19 cellular contexts compared by ENCODE assay signal in genomic region chr4:175412161-175412560, GRCh38.
DNase-seq lines count a peak whose midpoint lies in the region; ATAC-seq and TF ChIP-seq lines count a peak whose summit lies in the region.
"Had no signal": no experiment of that assay in that cellular context is flagged by ENCODE, and none has a peak within 500 bp of the region (broad histone marks: within the 10 kb centered on the region; RNA-seq: fewer than 3 reads in every experiment).

No MANE protein-coding gene starts in this region.

- H3K36me3 ChIP-seq in ACC112 (ENCODE audit: insufficient read depth, low read length) (no peaks in the 10 kb centered on the region), lower lobe of right lung (no peaks in the 10 kb centered on the region)
- H3K36me3 ChIP-seq: neural progenitor cell had no signal

- TF ChIP-seq CTCF in astrocyte of the spinal cord (IDR thresholded peaks at IDR 0.05; ENCODE audit: low read depth, low read length) (no peak), lower lobe of right lung (IDR thresholded peaks at IDR 0.05) (no peak)

- H3K36me3 Mint-ChIP-seq in T-helper 17 cell (ENCODE audit: low read depth): no peaks in the 10 kb centered on the region
- H3K36me3 Mint-ChIP-seq: activated naive CD4-positive, alpha-beta T cell treated with anti-CD3 and anti-CD28 coated beads, Interleukin-2, amount 50 U/mL, for 24 hours; CD14-positive monocyte; neural progenitor cell had no signal

- H3K27ac ChIP-seq in ACC112 (ENCODE audit: low read depth, low read length): peak overlapping the region; percentile 77
- H3K27ac ChIP-seq in lower lobe of right lung: no peak overlapping the region
- H3K27ac ChIP-seq: neural progenitor cell had no signal

- ATAC-seq in lower lobe of right lung (no peak), T-helper 17 cell (no peak)
- ATAC-seq: activated T-cell treated with anti-CD3 and anti-CD28 coated beads, Interleukin-2, amount 50 U/mL, for 72 hours had no signal

- H3K4me1 ChIP-seq in ACC112 (ENCODE audit: control insufficient read depth, insufficient read depth, low read length, unreplicated experiment) (peaks cover 12% of the 10 kb centered on the region), lower lobe of right lung (no peaks in the 10 kb centered on the region)
- H3K4me1 ChIP-seq: neural progenitor cell had no signal

- H2AFZ ChIP-seq in ACC112 (ENCODE audit: low read length, unreplicated experiment): peak overlapping the region; percentile 10
- H2AFZ ChIP-seq: neural progenitor cell had no signal

- H3K9me3 ChIP-seq in lower lobe of right lung (peaks cover 5% of the 10 kb centered on the region), T-helper 17 cell (ENCODE audit: control insufficient read depth, low read length, poor library complexity, severe bottlenecking) (peaks cover 3% of the 10 kb centered on the region)

- intact Hi-C loops in lower lobe of right lung (cut with DNase I): no loop called here

- H3K4me3 Mint-ChIP-seq in T-helper 17 cell: no peak overlapping the region
- H3K4me3 Mint-ChIP-seq: activated naive CD4-positive, alpha-beta T cell treated with anti-CD3 and anti-CD28 coated beads, Interleukin-2, amount 50 U/mL, for 24 hours; activated T-cell treated with anti-CD3 and anti-CD28 coated beads, Interleukin-2, amount 50 U/mL, for 72 hours; CD14-positive monocyte; dendritic cell treated with granulocyte-macrophage colony-stimulating factor and Interleukin-4, amounts not matched to agents 40 ng/mL and 50 ng/mL, for 4 days; neural progenitor cell had no signal

- H3K27me3 ChIP-seq in ACC112 (ENCODE audit: insufficient read depth, low read length) (no peaks in the 10 kb centered on the region), lower lobe of right lung (ENCODE audit: low read depth) (no peaks in the 10 kb centered on the region)
- H3K27me3 ChIP-seq: neural progenitor cell had no signal

- H3K4me1 Mint-ChIP-seq in T-helper 17 cell: no peaks in the 10 kb centered on the region
- H3K4me1 Mint-ChIP-seq: activated naive CD4-positive, alpha-beta T cell treated with anti-CD3 and anti-CD28 coated beads, Interleukin-2, amount 50 U/mL, for 24 hours; CD14-positive monocyte; neural progenitor cell had no signal

- no peak overlapping the region for H3K27ac Mint-ChIP-seq in T-helper 17 cell
- H3K27ac Mint-ChIP-seq: activated naive CD4-positive, alpha-beta T cell treated with anti-CD3 and anti-CD28 coated beads, Interleukin-2, amount 50 U/mL, for 24 hours; activated T-cell treated with anti-CD3 and anti-CD28 coated beads, Interleukin-2, amount 50 U/mL, for 72 hours; CD14-positive monocyte; dendritic cell treated with granulocyte-macrophage colony-stimulating factor and Interleukin-4, amounts not matched to agents 40 ng/mL and 50 ng/mL, for 4 days; neural progenitor cell had no signal

- no peaks in the 10 kb centered on the region for H3K27me3 Mint-ChIP-seq in T-helper 17 cell
- H3K27me3 Mint-ChIP-seq: activated naive CD4-positive, alpha-beta T cell treated with anti-CD3 and anti-CD28 coated beads, Interleukin-2, amount 50 U/mL, for 24 hours; dendritic cell treated with granulocyte-macrophage colony-stimulating factor and Interleukin-4, amounts not matched to agents 40 ng/mL and 50 ng/mL, for 4 days had no signal

- DNase-seq in HCEC 1CT (peak; percentile 80), astrocyte of the spinal cord (ENCODE audit: low read depth, low spot score) (peak; percentile 54), iris pigment epithelial cell (ENCODE audit: low read depth) (peak; percentile 44), lower lobe of right lung (no peak), NCI-H128 (lab: John Stamatoyannopoulos, UW; ENCODE audit: unreplicated experiment) (no peak), T-helper 17 cell (no peak)
- no peak for DNase-seq in activated CD8-positive, alpha-beta memory T cell treated with anti-CD3 and anti-CD28 coated beads, Interleukin-2, amount 50 U/mL, for 4 hours
- DNase-seq: activated CD8-positive, alpha-beta memory T cell treated with anti-CD3 and anti-CD28 coated beads for 24 hours; activated T-cell treated with anti-CD3 and anti-CD28 coated beads, Interleukin-2, amount 50 U/mL, for 72 hours; NCI-H1092; NCI-H2107; NCI-H69; SIG-M5; substantia nigra had no signal

- H3K79me2 ChIP-seq in ACC112 (ENCODE audit: control insufficient read depth, insufficient read depth, low read length, unreplicated experiment): no peaks in the 10 kb centered on the region

- in situ Hi-C loops in astrocyte of the spinal cord (cut with HindIII; ENCODE audit: low sequenced_read_pairs): no loop called here

- H3K4me3 ChIP-seq in ACC112 (ENCODE audit: low read depth, low read length) (no peak overlapping the region), astrocyte of the spinal cord (ENCODE audit: low read depth, low read length) (no peak overlapping the region), lower lobe of right lung (no peak overlapping the region)
- H3K4me3 ChIP-seq: neural progenitor cell had no signal

Comparison
In these comparisons a context has a peak if more than half of its experiments do, and no peak if none do; other contexts are left out.
1. DNase-seq: peak in HCEC 1CT (single experiment), astrocyte of the spinal cord (single experiment) and iris pigment epithelial cell (single experiment); none in lower lobe of right lung (single experiment), activated CD8-positive, alpha-beta memory T cell treated with anti-CD3 and anti-CD28 coated beads, Interleukin-2, amount 50 U/mL, for 4 hours (single experiment), NCI-H128 (single experiment) and T-helper 17 cell (0 of 3).